Comparison of ENCODE assay signal across 8 cellular contexts in genomic region chr2:165293439-165294420, GRCh38. TPM values are rescaled to one million over a fixed set of nuclear protein-coding genes. Genes with fewer than 3 reads are reported as not detected.
DNase-seq lines count a peak whose midpoint lies in the region; ATAC-seq and TF ChIP-seq lines count a peak whose summit lies in the region.

No MANE protein-coding gene starts in this region.

- peak; percentile 91 for DNase-seq in NCI-H1105 (lab: John Stamatoyannopoulos, UW)
- DNase-seq in SK-N-DZ (ENCODE audit: low spot score) = peak; percentile 91
- DNase-seq in dedifferentiated amniotic fluid mesenchymal stem cell (ENCODE audit: extremely low spot score) = peak; percentile 98
- no peak for DNase-seq in left lobe of liver (ENCODE audit: low spot score)
- DNase-seq in stromal cell of bone marrow (ENCODE audit: low read depth) = peak; percentile 83

- TF ChIP-seq CTCF in C4-2B (conservative IDR thresholded peaks at IDR 0.05) = peak; percentile 85

- H3K27ac ChIP-seq in C4-2B = no peak overlapping the region

- TF ChIP-seq POLR2A in GM18505 (IDR thresholded peaks at IDR 0.05; ENCODE audit: borderline replicate concordance, extremely low read depth, insufficient read depth, insufficient read length) = no peak

- ATAC-seq in GM18505 (IDR thresholded peaks at IDR 0.05; ENCODE audit: unreplicated experiment) (peak; percentile 100), HG02884 (IDR thresholded peaks at IDR 0.05; ENCODE audit: unreplicated experiment) (peak; percentile 100), left lobe of liver (peak; percentile 100)

RNA-seq across cellular contexts. Expression of gene SCN2A, which starts 54.5 kb away (rescaled TPM):
- 1.3 and 1.8 TPM in 2 replicates for polyA plus RNA-seq in SK-N-DZ (2014; cell fraction: cytosol; rRNA removed)
- polyA plus RNA-seq in SK-N-DZ (2014; cell fraction: nucleus; rRNA removed) = 3.1 and 4.2 TPM in 2 replicates
- 0.05 TPM for total RNA-seq in left lobe of liver
